ENCODE assay signal across 2 cellular contexts in the genomic region with DNA sequence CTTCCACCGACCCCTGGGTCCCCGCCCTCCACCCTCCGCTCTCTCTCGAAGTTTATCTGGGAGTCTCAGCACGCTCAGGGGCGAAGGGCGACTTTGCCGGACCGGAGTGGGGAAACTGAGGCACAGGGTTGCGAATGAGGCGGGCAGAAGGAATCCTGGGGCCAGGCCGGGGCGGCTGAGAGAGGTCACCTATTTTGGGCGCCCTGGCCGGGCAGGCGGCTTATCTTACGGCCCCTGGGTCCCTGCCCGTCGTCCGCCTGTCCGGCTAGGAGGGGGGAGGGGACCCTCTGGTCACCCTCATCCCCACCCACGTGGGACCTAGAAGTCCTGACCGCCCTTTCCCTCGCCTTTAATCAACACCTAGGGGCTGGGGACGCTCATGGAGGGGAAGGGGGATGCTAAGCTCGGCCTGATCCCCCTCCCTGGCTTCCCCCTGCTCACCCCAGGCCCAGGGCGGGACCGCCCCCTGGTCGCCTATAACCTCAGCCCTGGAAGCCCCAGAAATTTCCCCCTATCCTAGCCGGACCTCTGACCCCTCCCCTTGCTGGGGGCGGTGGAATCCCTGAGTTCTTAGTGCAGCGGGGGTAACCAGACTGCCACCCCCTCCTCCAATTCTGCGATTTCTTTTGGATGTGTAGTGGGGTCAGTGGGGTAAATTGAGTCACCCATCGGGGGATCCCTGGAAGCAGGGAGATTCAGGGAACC.
TF ChIP-seq lines count a peak whose summit lies in the region.

No MANE protein-coding gene starts in this region.

TF ChIP-seq in SK-N-SH treated with all-trans-retinoic acid at 6 μM for 48 hours, 23 proteins besides CTCF, POLR2A, EP300 and RAD21:
- TF ChIP-seq, protein P1, sequence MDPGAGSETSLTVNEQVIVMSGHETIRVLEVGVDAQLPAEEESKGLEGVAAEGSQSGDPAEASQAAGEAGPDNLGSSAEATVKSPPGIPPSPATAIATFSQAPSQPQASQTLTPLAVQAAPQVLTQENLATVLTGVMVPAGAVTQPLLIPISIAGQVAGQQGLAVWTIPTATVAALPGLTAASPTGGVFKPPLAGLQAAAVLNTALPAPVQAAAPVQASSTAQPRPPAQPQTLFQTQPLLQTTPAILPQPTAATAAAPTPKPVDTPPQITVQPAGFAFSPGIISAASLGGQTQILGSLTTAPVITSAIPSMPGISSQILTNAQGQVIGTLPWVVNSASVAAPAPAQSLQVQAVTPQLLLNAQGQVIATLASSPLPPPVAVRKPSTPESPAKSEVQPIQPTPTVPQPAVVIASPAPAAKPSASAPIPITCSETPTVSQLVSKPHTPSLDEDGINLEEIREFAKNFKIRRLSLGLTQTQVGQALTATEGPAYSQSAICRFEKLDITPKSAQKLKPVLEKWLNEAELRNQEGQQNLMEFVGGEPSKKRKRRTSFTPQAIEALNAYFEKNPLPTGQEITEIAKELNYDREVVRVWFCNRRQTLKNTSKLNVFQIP (CRISPR knock-in tag; IDR thresholded peaks at IDR 0.05; ENCODE audit: borderline replicate concordance, low read depth) = no peak
- no peak for TF ChIP-seq ZNF70 (CRISPR knock-in tag; IDR thresholded peaks at IDR 0.05)
- no peak for TF ChIP-seq GLIS3 (CRISPR knock-in tag; IDR thresholded peaks at IDR 0.05)
- TF ChIP-seq ZFP30 (CRISPR knock-in tag; IDR thresholded peaks at IDR 0.05) = no peak
- TF ChIP-seq, protein P2, sequence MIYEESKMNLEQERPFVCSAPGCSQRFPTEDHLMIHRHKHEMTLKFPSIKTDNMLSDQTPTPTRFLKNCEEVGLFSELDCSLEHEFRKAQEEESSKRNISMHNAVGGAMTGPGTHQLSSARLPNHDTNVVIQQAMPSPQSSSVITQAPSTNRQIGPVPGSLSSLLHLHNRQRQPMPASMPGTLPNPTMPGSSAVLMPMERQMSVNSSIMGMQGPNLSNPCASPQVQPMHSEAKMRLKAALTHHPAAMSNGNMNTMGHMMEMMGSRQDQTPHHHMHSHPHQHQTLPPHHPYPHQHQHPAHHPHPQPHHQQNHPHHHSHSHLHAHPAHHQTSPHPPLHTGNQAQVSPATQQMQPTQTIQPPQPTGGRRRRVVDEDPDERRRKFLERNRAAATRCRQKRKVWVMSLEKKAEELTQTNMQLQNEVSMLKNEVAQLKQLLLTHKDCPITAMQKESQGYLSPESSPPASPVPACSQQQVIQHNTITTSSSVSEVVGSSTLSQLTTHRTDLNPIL (CRISPR knock-in tag; IDR thresholded peaks at IDR 0.05; ENCODE audit: low read depth) = no peak
- TF ChIP-seq, protein P3, sequence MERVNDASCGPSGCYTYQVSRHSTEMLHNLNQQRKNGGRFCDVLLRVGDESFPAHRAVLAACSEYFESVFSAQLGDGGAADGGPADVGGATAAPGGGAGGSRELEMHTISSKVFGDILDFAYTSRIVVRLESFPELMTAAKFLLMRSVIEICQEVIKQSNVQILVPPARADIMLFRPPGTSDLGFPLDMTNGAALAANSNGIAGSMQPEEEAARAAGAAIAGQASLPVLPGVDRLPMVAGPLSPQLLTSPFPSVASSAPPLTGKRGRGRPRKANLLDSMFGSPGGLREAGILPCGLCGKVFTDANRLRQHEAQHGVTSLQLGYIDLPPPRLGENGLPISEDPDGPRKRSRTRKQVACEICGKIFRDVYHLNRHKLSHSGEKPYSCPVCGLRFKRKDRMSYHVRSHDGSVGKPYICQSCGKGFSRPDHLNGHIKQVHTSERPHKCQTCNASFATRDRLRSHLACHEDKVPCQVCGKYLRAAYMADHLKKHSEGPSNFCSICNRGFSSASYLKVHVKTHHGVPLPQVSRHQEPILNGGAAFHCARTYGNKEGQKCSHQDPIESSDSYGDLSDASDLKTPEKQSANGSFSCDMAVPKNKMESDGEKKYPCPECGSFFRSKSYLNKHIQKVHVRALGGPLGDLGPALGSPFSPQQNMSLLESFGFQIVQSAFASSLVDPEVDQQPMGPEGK (CRISPR knock-in tag; IDR thresholded peaks at IDR 0.05; ENCODE audit: borderline replicate concordance) = no peak
- TF ChIP-seq, protein P4, sequence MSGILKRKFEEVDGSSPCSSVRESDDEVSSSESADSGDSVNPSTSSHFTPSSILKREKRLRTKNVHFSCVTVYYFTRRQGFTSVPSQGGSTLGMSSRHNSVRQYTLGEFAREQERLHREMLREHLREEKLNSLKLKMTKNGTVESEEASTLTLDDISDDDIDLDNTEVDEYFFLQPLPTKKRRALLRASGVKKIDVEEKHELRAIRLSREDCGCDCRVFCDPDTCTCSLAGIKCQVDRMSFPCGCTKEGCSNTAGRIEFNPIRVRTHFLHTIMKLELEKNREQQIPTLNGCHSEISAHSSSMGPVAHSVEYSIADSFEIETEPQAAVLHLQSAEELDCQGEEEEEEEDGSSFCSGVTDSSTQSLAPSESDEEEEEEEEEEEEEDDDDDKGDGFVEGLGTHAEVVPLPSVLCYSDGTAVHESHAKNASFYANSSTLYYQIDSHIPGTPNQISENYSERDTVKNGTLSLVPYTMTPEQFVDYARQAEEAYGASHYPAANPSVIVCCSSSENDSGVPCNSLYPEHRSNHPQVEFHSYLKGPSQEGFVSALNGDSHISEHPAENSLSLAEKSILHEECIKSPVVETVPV (CRISPR knock-in tag; IDR thresholded peaks at IDR 0.05) = no peak
- TF ChIP-seq OSR1 (CRISPR knock-in tag; IDR thresholded peaks at IDR 0.05) = no peak
- TF ChIP-seq TCF4 (CRISPR knock-in tag; IDR thresholded peaks at IDR 0.05; ENCODE audit: borderline replicate concordance) = no peak
- no peak for TF ChIP-seq ZNF565 (CRISPR knock-in tag; conservative IDR thresholded peaks at IDR 0.05; ENCODE audit: low read depth)
- TF ChIP-seq TOX (CRISPR knock-in tag; IDR thresholded peaks at IDR 0.05; ENCODE audit: borderline replicate concordance) = no peak
- TF ChIP-seq ZNF8 (CRISPR knock-in tag; IDR thresholded peaks at IDR 0.05) = no peak
- TF ChIP-seq, protein P5, sequence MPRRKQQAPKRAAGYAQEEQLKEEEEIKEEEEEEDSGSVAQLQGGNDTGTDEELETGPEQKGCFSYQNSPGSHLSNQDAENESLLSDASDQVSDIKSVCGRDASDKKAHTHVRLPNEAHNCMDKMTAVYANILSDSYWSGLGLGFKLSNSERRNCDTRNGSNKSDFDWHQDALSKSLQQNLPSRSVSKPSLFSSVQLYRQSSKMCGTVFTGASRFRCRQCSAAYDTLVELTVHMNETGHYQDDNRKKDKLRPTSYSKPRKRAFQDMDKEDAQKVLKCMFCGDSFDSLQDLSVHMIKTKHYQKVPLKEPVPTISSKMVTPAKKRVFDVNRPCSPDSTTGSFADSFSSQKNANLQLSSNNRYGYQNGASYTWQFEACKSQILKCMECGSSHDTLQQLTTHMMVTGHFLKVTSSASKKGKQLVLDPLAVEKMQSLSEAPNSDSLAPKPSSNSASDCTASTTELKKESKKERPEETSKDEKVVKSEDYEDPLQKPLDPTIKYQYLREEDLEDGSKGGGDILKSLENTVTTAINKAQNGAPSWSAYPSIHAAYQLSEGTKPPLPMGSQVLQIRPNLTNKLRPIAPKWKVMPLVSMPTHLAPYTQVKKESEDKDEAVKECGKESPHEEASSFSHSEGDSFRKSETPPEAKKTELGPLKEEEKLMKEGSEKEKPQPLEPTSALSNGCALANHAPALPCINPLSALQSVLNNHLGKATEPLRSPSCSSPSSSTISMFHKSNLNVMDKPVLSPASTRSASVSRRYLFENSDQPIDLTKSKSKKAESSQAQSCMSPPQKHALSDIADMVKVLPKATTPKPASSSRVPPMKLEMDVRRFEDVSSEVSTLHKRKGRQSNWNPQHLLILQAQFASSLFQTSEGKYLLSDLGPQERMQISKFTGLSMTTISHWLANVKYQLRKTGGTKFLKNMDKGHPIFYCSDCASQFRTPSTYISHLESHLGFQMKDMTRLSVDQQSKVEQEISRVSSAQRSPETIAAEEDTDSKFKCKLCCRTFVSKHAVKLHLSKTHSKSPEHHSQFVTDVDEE (CRISPR knock-in tag; IDR thresholded peaks at IDR 0.05) = no peak
- TF ChIP-seq ZFP3 (CRISPR knock-in tag; IDR thresholded peaks at IDR 0.05) = no peak
- TF ChIP-seq PPARA (CRISPR knock-in tag; IDR thresholded peaks at IDR 0.05; ENCODE audit: borderline replicate concordance) = no peak

TF ChIP-seq in neural cell, 6 proteins besides CTCF, POLR2A, EP300 and RAD21 (continued from another document):
- TF ChIP-seq, protein P6, sequence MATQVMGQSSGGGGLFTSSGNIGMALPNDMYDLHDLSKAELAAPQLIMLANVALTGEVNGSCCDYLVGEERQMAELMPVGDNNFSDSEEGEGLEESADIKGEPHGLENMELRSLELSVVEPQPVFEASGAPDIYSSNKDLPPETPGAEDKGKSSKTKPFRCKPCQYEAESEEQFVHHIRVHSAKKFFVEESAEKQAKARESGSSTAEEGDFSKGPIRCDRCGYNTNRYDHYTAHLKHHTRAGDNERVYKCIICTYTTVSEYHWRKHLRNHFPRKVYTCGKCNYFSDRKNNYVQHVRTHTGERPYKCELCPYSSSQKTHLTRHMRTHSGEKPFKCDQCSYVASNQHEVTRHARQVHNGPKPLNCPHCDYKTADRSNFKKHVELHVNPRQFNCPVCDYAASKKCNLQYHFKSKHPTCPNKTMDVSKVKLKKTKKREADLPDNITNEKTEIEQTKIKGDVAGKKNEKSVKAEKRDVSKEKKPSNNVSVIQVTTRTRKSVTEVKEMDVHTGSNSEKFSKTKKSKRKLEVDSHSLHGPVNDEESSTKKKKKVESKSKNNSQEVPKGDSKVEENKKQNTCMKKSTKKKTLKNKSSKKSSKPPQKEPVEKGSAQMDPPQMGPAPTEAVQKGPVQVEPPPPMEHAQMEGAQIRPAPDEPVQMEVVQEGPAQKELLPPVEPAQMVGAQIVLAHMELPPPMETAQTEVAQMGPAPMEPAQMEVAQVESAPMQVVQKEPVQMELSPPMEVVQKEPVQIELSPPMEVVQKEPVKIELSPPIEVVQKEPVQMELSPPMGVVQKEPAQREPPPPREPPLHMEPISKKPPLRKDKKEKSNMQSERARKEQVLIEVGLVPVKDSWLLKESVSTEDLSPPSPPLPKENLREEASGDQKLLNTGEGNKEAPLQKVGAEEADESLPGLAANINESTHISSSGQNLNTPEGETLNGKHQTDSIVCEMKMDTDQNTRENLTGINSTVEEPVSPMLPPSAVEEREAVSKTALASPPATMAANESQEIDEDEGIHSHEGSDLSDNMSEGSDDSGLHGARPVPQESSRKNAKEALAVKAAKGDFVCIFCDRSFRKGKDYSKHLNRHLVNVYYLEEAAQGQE (IDR thresholded peaks at IDR 0.05; ENCODE audit: borderline replicate concordance) = no peak
- no peak for TF ChIP-seq SMC3 (conservative IDR thresholded peaks at IDR 0.05; ENCODE audit: poor library complexity)
